ENCODE assay signal across 10 cellular contexts in the genomic region with DNA sequence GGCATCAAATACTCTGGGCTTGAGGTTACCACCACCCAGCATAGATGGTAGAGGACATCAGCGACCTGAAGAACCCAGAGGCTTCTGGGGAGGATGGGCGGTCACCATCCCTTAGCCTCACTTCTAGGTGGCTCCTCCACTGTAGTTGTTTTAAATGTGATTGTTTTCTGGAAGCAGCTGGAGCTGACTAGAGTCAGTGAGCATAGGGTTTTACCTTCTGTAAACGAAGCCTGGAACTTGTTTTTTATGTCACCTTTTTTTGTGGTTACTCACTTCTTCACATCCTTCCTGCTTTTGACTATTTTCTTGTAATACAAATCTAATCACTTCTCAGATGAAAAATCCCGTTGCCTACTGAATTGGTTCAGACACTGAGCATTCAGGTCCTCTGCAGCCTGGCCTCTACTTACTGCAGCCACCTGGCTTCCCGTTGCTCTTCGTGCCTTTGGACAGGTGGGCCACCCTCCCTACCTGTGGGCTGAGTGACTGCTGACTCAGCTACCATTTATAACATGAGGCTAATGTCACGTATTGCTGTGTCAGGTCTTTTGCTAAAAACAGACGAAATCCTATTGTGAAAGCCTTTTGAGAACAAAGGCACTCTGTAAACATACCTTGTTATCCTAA.
DNase-seq lines count a peak whose midpoint lies in the region; ATAC-seq and TF ChIP-seq lines count a peak whose summit lies in the region.
"Had no signal": no experiment of that assay in that cellular context is flagged by ENCODE, and none has a peak within 500 bp of the region (broad histone marks: within the 10 kb centered on the region; RNA-seq: fewer than 3 reads in every experiment).

No MANE protein-coding gene starts in this region.

- no peak overlapping the region for H3K9ac ChIP-seq in DND-41 (ENCODE audit: low read depth, low read length)

- no peak overlapping the region for H3K4me2 ChIP-seq in DND-41 (ENCODE audit: insufficient read depth, low read length)

- H3K36me3 ChIP-seq in DND-41 (ENCODE audit: insufficient read depth, low read length) (peaks cover 84% of the 10 kb centered on the region), right lobe of liver (peaks cover 0 to 26% (median 5%) of the 10 kb centered on the region in 4 donors)
- H3K36me3 ChIP-seq: cardiac muscle cell had no signal

- ATAC-seq in DND-41 (ENCODE audit: insufficient read depth, low read depth) (peak; percentile 68), right lobe of liver (peak; percentile 37 to 80 (median 63)), GM19467 (IDR thresholded peaks at IDR 0.05; ENCODE audit: unreplicated experiment) (no peak)

- intact Hi-C loops in right lobe of liver (cut with DNase I), result no loop called here

- TF ChIP-seq CTCF in DND-41 (IDR thresholded peaks at IDR 0.05; ENCODE audit: borderline replicate concordance, extremely low read depth, low read length, poor library complexity, severe bottlenecking) (no peak), right lobe of liver (IDR thresholded peaks at IDR 0.05) (no peak)

- TF ChIP-seq POLR2A in right lobe of liver (IDR thresholded peaks at IDR 0.05), result no peak

- H3K27me3 ChIP-seq in DND-41 (ENCODE audit: insufficient read depth, low read length, poor library complexity) (no peaks in the 10 kb centered on the region), right lobe of liver (no peaks in the 10 kb centered on the region)
- H3K27me3 ChIP-seq: cardiac muscle cell had no signal

- H4K20me1 ChIP-seq in DND-41 (ENCODE audit: insufficient read depth, low read length), result no peaks in the 10 kb centered on the region

- H3K9me3 ChIP-seq in DND-41 (ENCODE audit: insufficient read depth, low read length, severe bottlenecking) (no peaks in the 10 kb centered on the region), right lobe of liver (no peaks in the 10 kb centered on the region)

- DNase-seq in DND-41, result no peak
- DNase-seq in NCI-H1417 (lab: John Stamatoyannopoulos, UW), result peak in 2 of 3 experiments; percentile 47 to 81
- peak; percentile 67 for DNase-seq in activated effector memory CD4-positive, alpha-beta T cell treated with anti-CD3 and anti-CD28 coated beads, Interleukin-2, amount 50 U/mL, for 16 hours
- peak in 1 of 3 donors; percentile 30 for DNase-seq in right lobe of liver
- no peak for DNase-seq in NCI-H2081 (lab: John Stamatoyannopoulos, UW)
- DNase-seq in substantia nigra (lab: John Stamatoyannopoulos, UW), result no peak
- DNase-seq: NCI-H1092 treated with DMSO at 0.1 percent for 48 hours, posterior cingulate gyrus had no signal

- no peak overlapping the region for H2AFZ ChIP-seq in DND-41 (ENCODE audit: low read depth, low read length)

- WGBS in right lobe of liver (ENCODE audit: insufficient coverage, low coverage, low lambda C conversion rate, missing lambda C conversion rate), result 63% methylated on average over 7 of the region's 8 CpGs

- H3K27ac ChIP-seq in DND-41 (ENCODE audit: low read length), result 0 out of 2 replicates have a peak overlapping the region, but pooled peaks have one; percentile 14
- no peak overlapping the region for H3K27ac ChIP-seq in right lobe of liver
- H3K27ac ChIP-seq in substantia nigra (ENCODE audit: low read depth, low read length, poor library complexity, severe bottlenecking), result no peak overlapping the region
- H3K27ac ChIP-seq: cardiac muscle cell had no signal

- H3K79me2 ChIP-seq in DND-41 (ENCODE audit: insufficient read depth, low read length), result no peaks in the 10 kb centered on the region

- H3K4me1 ChIP-seq in DND-41 (ENCODE audit: insufficient read depth, low read length) (peaks cover 6% of the 10 kb centered on the region; the same call in 1 of the 2 replicates), right lobe of liver (no peaks in the 10 kb centered on the region)

- no peak overlapping the region for H3K4me3 ChIP-seq in DND-41 (ENCODE audit: low read depth in 1 of 2, low read length in 2 of 2)
- no peak overlapping the region for H3K4me3 ChIP-seq in right lobe of liver
- H3K4me3 ChIP-seq: cardiac muscle cell had no signal

Comparison
In these comparisons a context has a peak if more than half of its experiments do, and no peak if none do; other contexts are left out.
1. DNase-seq: peak in NCI-H1417 (2 of 3) and activated effector memory CD4-positive, alpha-beta T cell treated with anti-CD3 and anti-CD28 coated beads, Interleukin-2, amount 50 U/mL, for 16 hours (single experiment); none in DND-41 (single experiment), NCI-H2081 (0 of 2) and substantia nigra (0 of 49).